Comparison of ENCODE assay signal across 9 cellular contexts in genomic region chr3:42652251-42652610, GRCh38. TPM values are rescaled to one million over a fixed set of nuclear protein-coding genes. Genes with fewer than 3 reads are reported as not detected.
DNase-seq lines count a peak whose midpoint lies in the region; ATAC-seq and TF ChIP-seq lines count a peak whose summit lies in the region.
"Had no signal": no experiment of that assay in that cellular context is flagged by ENCODE, and none has a peak within 500 bp of the region (broad histone marks: within the 10 kb centered on the region; RNA-seq: fewer than 3 reads in every experiment).

No MANE protein-coding gene starts in this region.

- peak overlapping the region; percentile 22 to 99 (median 95) for H3K27ac ChIP-seq in dorsolateral prefrontal cortex

- DNase-seq in dorsolateral prefrontal cortex (no peak), omental fat pad (ENCODE audit: low spot score) (no peak)
- DNase-seq in stimulated activated effector memory CD8-positive, alpha-beta T cell treated with anti-CD3 and anti-CD28 coated beads, Interleukin-12 subunit alpha, Interleukin-12 subunit beta, amount 100 ng/mL, for 72 hours (ENCODE audit: low spot score in 2 of 2), result no peak
- no peak for DNase-seq in stimulated activated CD4-positive, alpha-beta T cell treated with anti-CD3 and anti-CD28 coated beads, Interleukin-12 subunit alpha, Interleukin-12 subunit beta, amount 100 ng/mL, for 4 hours
- DNase-seq: stimulated activated CD4-positive, alpha-beta T cell treated with anti-CD3 and anti-CD28 coated beads, Interleukin-4, amount 100 ng/mL, for 1 hour had no signal

- peak overlapping the region; percentile 65 to 99 (median 90) for H3K4me3 ChIP-seq in dorsolateral prefrontal cortex

- H3K36me3 Mint-ChIP-seq in stimulated activated effector memory CD8-positive, alpha-beta T cell treated with anti-CD3 and anti-CD28 coated beads, Interleukin-12 subunit alpha, Interleukin-12 subunit beta, amount 100 ng/mL, for 72 hours, result peaks cover 13% of the 10 kb centered on the region

- H3K4me1 Mint-ChIP-seq in stimulated activated effector memory CD8-positive, alpha-beta T cell treated with anti-CD3 and anti-CD28 coated beads, Interleukin-12 subunit alpha, Interleukin-12 subunit beta, amount 100 ng/mL, for 72 hours, result peaks cover 36% of the 10 kb centered on the region

- peak overlapping the region; percentile 73 for H3K4me3 Mint-ChIP-seq in stimulated activated effector memory CD8-positive, alpha-beta T cell treated with anti-CD3 and anti-CD28 coated beads, Interleukin-12 subunit alpha, Interleukin-12 subunit beta, amount 100 ng/mL, for 72 hours

- no peaks in the 10 kb centered on the region for H3K9me3 Mint-ChIP-seq in stimulated activated effector memory CD8-positive, alpha-beta T cell treated with anti-CD3 and anti-CD28 coated beads, Interleukin-12 subunit alpha, Interleukin-12 subunit beta, amount 100 ng/mL, for 72 hours

- TF ChIP-seq CTCF in dorsolateral prefrontal cortex (IDR thresholded peaks at IDR 0.05 in 54 of 56, conservative IDR thresholded peaks at IDR 0.05 in 2 of 56; ENCODE audit: low read depth in 1 of 56, partially characterized antibody in 56 of 56), result no peak
- TF ChIP-seq CTCF in omental fat pad (IDR thresholded peaks at IDR 0.05), result no peak

- H3K27ac Mint-ChIP-seq in stimulated activated effector memory CD8-positive, alpha-beta T cell treated with anti-CD3 and anti-CD28 coated beads, Interleukin-12 subunit alpha, Interleukin-12 subunit beta, amount 100 ng/mL, for 72 hours, result peak overlapping the region; percentile 80

- no peaks in the 10 kb centered on the region for H3K27me3 ChIP-seq in dorsolateral prefrontal cortex

- intact Hi-C loops in dorsolateral prefrontal cortex (cut with DNase I), result loop anchor here (2.0 to 5.0 kb wide), 2 partner anchors 50 to 95 kb away; partner anchors contain the start of gene NKTR (in 2 of the 2)

- ATAC-seq in GM19438 (IDR thresholded peaks at IDR 0.05; ENCODE audit: low read depth, unreplicated experiment) (peak; percentile 17), HG03460 (IDR thresholded peaks at IDR 0.05; ENCODE audit: unreplicated experiment) (peak; percentile 38), omental fat pad (ENCODE audit: low FRiP score) (no peak), HG02884 (IDR thresholded peaks at IDR 0.05; ENCODE audit: unreplicated experiment) (no peak)
- ATAC-seq in stimulated activated effector memory CD8-positive, alpha-beta T cell treated with anti-CD3 and anti-CD28 coated beads, Interleukin-12 subunit alpha, Interleukin-12 subunit beta, amount 100 ng/mL, for 72 hours, result no peak

RNA-seq across cellular contexts. Expression of gene ZBTB47, which starts 1.3 kb away (rescaled TPM):
- total RNA-seq in dorsolateral prefrontal cortex, result 100 to 1,000 TPM in 3 of 120 experiments, 10 to 100 TPM in 117; 45.2 to 122 (median 62.1) TPM
- total RNA-seq in omental fat pad, result 10 to 100 TPM; 41.5 to 67.6 (median 50.3) TPM

RNA-seq across cellular contexts. Expression of gene KLHL40, which starts 33.1 kb away (rescaled TPM):
- total RNA-seq in dorsolateral prefrontal cortex (under 1 TPM in 16 of 120 experiments, not detected in 104; 0.16 to 0.51 (median 0.24) TPM), omental fat pad (under 1 TPM in 1 of 4 donors, not detected in 3; 0.19 TPM)
- total RNA-seq: H4 had no signal

RNA-seq across cellular contexts. Expression of gene HHATL, which starts 50.4 kb away (rescaled TPM):
- total RNA-seq in dorsolateral prefrontal cortex (100 to 1,000 TPM in 90 of 120 experiments, 10 to 100 TPM in 30; 39.4 to 400 (median 145) TPM), omental fat pad (not detected)
- total RNA-seq: H4 had no signal

RNA-seq across cellular contexts. Expression of gene NKTR, which starts 51.7 kb away (rescaled TPM):
- total RNA-seq in dorsolateral prefrontal cortex, result 100 to 1,000 TPM in 79 of 120 experiments, 10 to 100 TPM in 41; 64.0 to 154 (median 107) TPM
- total RNA-seq in omental fat pad, result 100 to 1,000 TPM in 1 of 4 donors, 10 to 100 TPM in 3; 52.2 to 274 (median 91.1) TPM

Comparison
In these comparisons a context has a peak if more than half of its experiments do, and no peak if none do; other contexts are left out.
1. ATAC-seq: peak in GM19438 (single experiment) and HG03460 (single experiment); none in stimulated activated effector memory CD8-positive, alpha-beta T cell treated with anti-CD3 and anti-CD28 coated beads, Interleukin-12 subunit alpha, Interleukin-12 subunit beta, amount 100 ng/mL, for 72 hours (single experiment), omental fat pad (single experiment) and HG02884 (single experiment).
2. RNA of gene HHATL, which starts 50.4 kb away (total RNA-seq): 39.4 to 400 TPM in dorsolateral prefrontal cortex; not detected in omental fat pad; every median in the first group is over 10 times any median in the second.